ENCODE assay signal across 19 cellular contexts in the genomic region with DNA sequence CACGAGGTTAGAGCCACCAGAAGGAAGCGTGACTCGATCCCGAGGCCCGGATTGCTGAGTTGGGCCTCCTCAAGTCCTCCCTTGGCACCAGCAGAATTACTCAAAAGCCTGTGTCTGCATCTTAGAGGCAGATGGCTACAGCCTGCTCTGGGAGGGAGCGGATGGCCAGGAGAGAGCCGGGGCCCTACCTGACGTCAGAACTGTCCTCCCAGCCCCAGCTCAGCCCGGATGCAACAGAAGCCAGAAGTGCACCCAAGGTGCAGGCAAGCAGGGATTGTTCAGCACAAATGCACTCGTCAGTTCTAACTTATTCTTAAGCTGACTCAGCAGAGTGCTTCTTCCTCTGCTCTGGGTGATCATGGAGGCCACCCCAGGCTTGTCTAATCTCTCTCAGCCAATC.
DNase-seq lines count a peak whose midpoint lies in the region; ATAC-seq and TF ChIP-seq lines count a peak whose summit lies in the region.
"Had no signal": no experiment of that assay in that cellular context is flagged by ENCODE, and none has a peak within 500 bp of the region (broad histone marks: within the 10 kb centered on the region; RNA-seq: fewer than 3 reads in every experiment).

No MANE protein-coding gene starts in this region.

- DNase-seq in activated CD8-positive, alpha-beta T cell treated with anti-CD3 and anti-CD28 coated beads, Interleukin-2, amount 10 ng/mL, durations not matched to agents 7 days and 5 days = peak; percentile 8
- no peak for DNase-seq in activated CD8-positive, alpha-beta T cell treated with anti-CD3 and anti-CD28 coated beads for 36 hours
- DNase-seq in cerebellar cortex (ENCODE audit: low spot score) (peak; percentile 76), lung (ENCODE audit: low spot score) (peak; percentile 7), vagina (ENCODE audit: extremely low spot score in 2 of 2) (peak; percentile 44 to 52), kidney glomerular epithelial cell (lab: John Stamatoyannopoulos, UW) (no peak), anterior cingulate cortex (lab: John Stamatoyannopoulos, UW) (no peak)
- DNase-seq: GDM1; NCI-H1105; NCI-H2029 treated with DMSO at 0.1 percent for 48 hours; NCI-H226; NCI-H510A treated with DMSO at 0.1 percent for 48 hours; NCI-H748 treated with DMSO at 0.1 percent for 48 hours; NK-92 treated with Interleukin-12 subunit alpha and Interleukin-12 subunit beta, amount 100 ng/mL, for 24 hours; SIG-M5 had no signal

- H3K9me3 ChIP-seq in lung (ENCODE audit: control insufficient read depth in 2 of 2, insufficient read depth in 1 of 2, low read length in 1 of 2) (no peaks in the 10 kb centered on the region), vagina (no peaks in the 10 kb centered on the region)

- H3K4me1 ChIP-seq in lung (ENCODE audit: control insufficient read depth in 2 of 2, insufficient read depth in 2 of 2, low read length in 2 of 2) = no peaks in the 10 kb centered on the region
- no peaks in the 10 kb centered on the region for H3K4me1 ChIP-seq in vagina

- no peak overlapping the region for H3K27ac Mint-ChIP-seq in activated CD8-positive, alpha-beta T cell treated with anti-CD3 and anti-CD28 coated beads, Interleukin-2, amount 10 ng/mL, durations not matched to agents 7 days and 5 days
- H3K27ac Mint-ChIP-seq in activated CD8-positive, alpha-beta T cell treated with anti-CD3 and anti-CD28 coated beads for 36 hours = no peak overlapping the region
- H3K27ac Mint-ChIP-seq: B cell had no signal

- no peaks in the 10 kb centered on the region for H3K36me3 Mint-ChIP-seq in activated CD8-positive, alpha-beta T cell treated with anti-CD3 and anti-CD28 coated beads, Interleukin-2, amount 10 ng/mL, durations not matched to agents 7 days and 5 days (ENCODE audit: low read depth)
- H3K36me3 Mint-ChIP-seq in activated CD8-positive, alpha-beta T cell treated with anti-CD3 and anti-CD28 coated beads for 36 hours (ENCODE audit: low read depth) = no peaks in the 10 kb centered on the region
- H3K36me3 Mint-ChIP-seq: CD14-positive monocyte had no signal

- POLR2A ChIA-PET in activated CD8-positive, alpha-beta T cell treated with anti-CD3 and anti-CD28 coated beads, Interleukin-2, amount 10 ng/mL, durations not matched to agents 7 days and 5 days (lab: Charles Lee) = no interaction called here
- POLR2A ChIA-PET in activated CD8-positive, alpha-beta T cell treated with anti-CD3 and anti-CD28 coated beads for 36 hours (lab: Charles Lee) = no interaction called here

- no peak for TF ChIP-seq CTCF in activated CD8-positive, alpha-beta T cell treated with anti-CD3 and anti-CD28 coated beads for 36 hours (IDR thresholded peaks at IDR 0.05)
- no peak for TF ChIP-seq CTCF in lung (IDR thresholded peaks at IDR 0.05; ENCODE audit: control extremely low read depth, extremely low read depth)
- no peak for TF ChIP-seq CTCF in vagina (IDR thresholded peaks at IDR 0.05)

- CTCF ChIA-PET in activated CD8-positive, alpha-beta T cell treated with anti-CD3 and anti-CD28 coated beads, Interleukin-2, amount 10 ng/mL, durations not matched to agents 7 days and 5 days (lab: Charles Lee) = interaction anchor here (1.3 kb wide), 1 partner anchor 359 kb away, joined by 3 read pairs; no protein-coding TSS in a partner anchor
- CTCF ChIA-PET in activated CD8-positive, alpha-beta T cell treated with anti-CD3 and anti-CD28 coated beads for 36 hours (lab: Charles Lee) = interaction anchor here (0.9 kb wide), 1 partner anchor 207 kb away, joined by 4 read pairs; no protein-coding TSS in a partner anchor

- no peak for TF ChIP-seq POLR2A in vagina (IDR thresholded peaks at IDR 0.05)

- intact Hi-C loops in activated CD8-positive, alpha-beta T cell treated with anti-CD3 and anti-CD28 coated beads for 36 hours (cut with micrococcal nuclease) = no loop called here
- intact Hi-C loops in vagina (cut with DNase I) = no loop called here

- 76 to 80% methylated on average over 10 of the region's 10 CpGs for WGBS in lung, 2 donors

- H3K4me3 ChIP-seq in lung (no peak overlapping the region), vagina (no peak overlapping the region)

- no peak overlapping the region for H3K27ac ChIP-seq in lung (ENCODE audit: low read depth in 1 of 2, low read length in 1 of 2)
- H3K27ac ChIP-seq in vagina = no peak overlapping the region
- H3K27ac ChIP-seq: RWPE1 had no signal

- H3K27me3 Mint-ChIP-seq in activated CD8-positive, alpha-beta T cell treated with anti-CD3 and anti-CD28 coated beads, Interleukin-2, amount 10 ng/mL, durations not matched to agents 7 days and 5 days (ENCODE audit: low read depth) = peaks cover under 1% of the 10 kb centered on the region
- H3K27me3 Mint-ChIP-seq in activated CD8-positive, alpha-beta T cell treated with anti-CD3 and anti-CD28 coated beads for 36 hours = no peaks in the 10 kb centered on the region
- H3K27me3 Mint-ChIP-seq: B cell had no signal

- no peaks in the 10 kb centered on the region for H3K4me1 Mint-ChIP-seq in activated CD8-positive, alpha-beta T cell treated with anti-CD3 and anti-CD28 coated beads, Interleukin-2, amount 10 ng/mL, durations not matched to agents 7 days and 5 days (ENCODE audit: low read depth)
- H3K4me1 Mint-ChIP-seq in activated CD8-positive, alpha-beta T cell treated with anti-CD3 and anti-CD28 coated beads for 36 hours (ENCODE audit: low read depth) = no peaks in the 10 kb centered on the region
- H3K4me1 Mint-ChIP-seq: B cell, CD14-positive monocyte had no signal

- H3K36me3 ChIP-seq in lung (ENCODE audit: control insufficient read depth in 2 of 2, insufficient read depth in 2 of 2, low read length in 2 of 2) (no peaks in the 10 kb centered on the region), vagina (no peaks in the 10 kb centered on the region)

- no peak for ATAC-seq in activated CD8-positive, alpha-beta T cell treated with anti-CD3 and anti-CD28 coated beads, Interleukin-2, amount 10 ng/mL, durations not matched to agents 7 days and 5 days
- ATAC-seq in activated CD8-positive, alpha-beta T cell treated with anti-CD3 and anti-CD28 coated beads for 36 hours = no peak
- ATAC-seq in lung (ENCODE audit: insufficient read depth, low FRiP score) = no peak
- ATAC-seq in HG02642 (IDR thresholded peaks at IDR 0.05; ENCODE audit: poor library complexity, unreplicated experiment) = no peak

- no peaks in the 10 kb centered on the region for H3K27me3 ChIP-seq in lung (ENCODE audit: control insufficient read depth, insufficient read depth)
- no peaks in the 10 kb centered on the region for H3K27me3 ChIP-seq in vagina

- no peaks in the 10 kb centered on the region for H3K9me3 Mint-ChIP-seq in activated CD8-positive, alpha-beta T cell treated with anti-CD3 and anti-CD28 coated beads, Interleukin-2, amount 10 ng/mL, durations not matched to agents 7 days and 5 days (ENCODE audit: insufficient read depth)
- H3K9me3 Mint-ChIP-seq in activated CD8-positive, alpha-beta T cell treated with anti-CD3 and anti-CD28 coated beads for 36 hours = no peaks in the 10 kb centered on the region
- H3K9me3 Mint-ChIP-seq: CD14-positive monocyte had no signal

- H3K4me3 Mint-ChIP-seq in activated CD8-positive, alpha-beta T cell treated with anti-CD3 and anti-CD28 coated beads, Interleukin-2, amount 10 ng/mL, durations not matched to agents 7 days and 5 days = no peak overlapping the region
- H3K4me3 Mint-ChIP-seq in activated CD8-positive, alpha-beta T cell treated with anti-CD3 and anti-CD28 coated beads for 36 hours = no peak overlapping the region
- H3K4me3 Mint-ChIP-seq: B cell, CD14-positive monocyte had no signal

Comparison
In these comparisons a context has a peak if more than half of its experiments do, and no peak if none do; other contexts are left out.
1. DNase-seq: peak in activated CD8-positive, alpha-beta T cell treated with anti-CD3 and anti-CD28 coated beads, Interleukin-2, amount 10 ng/mL, durations not matched to agents 7 days and 5 days (single experiment), cerebellar cortex (single experiment), lung (single experiment) and vagina (2 of 2); none in activated CD8-positive, alpha-beta T cell treated with anti-CD3 and anti-CD28 coated beads for 36 hours (single experiment), kidney glomerular epithelial cell (single experiment) and anterior cingulate cortex (0 of 58).